28 cellular contexts compared by ENCODE assay signal in the genomic region with DNA sequence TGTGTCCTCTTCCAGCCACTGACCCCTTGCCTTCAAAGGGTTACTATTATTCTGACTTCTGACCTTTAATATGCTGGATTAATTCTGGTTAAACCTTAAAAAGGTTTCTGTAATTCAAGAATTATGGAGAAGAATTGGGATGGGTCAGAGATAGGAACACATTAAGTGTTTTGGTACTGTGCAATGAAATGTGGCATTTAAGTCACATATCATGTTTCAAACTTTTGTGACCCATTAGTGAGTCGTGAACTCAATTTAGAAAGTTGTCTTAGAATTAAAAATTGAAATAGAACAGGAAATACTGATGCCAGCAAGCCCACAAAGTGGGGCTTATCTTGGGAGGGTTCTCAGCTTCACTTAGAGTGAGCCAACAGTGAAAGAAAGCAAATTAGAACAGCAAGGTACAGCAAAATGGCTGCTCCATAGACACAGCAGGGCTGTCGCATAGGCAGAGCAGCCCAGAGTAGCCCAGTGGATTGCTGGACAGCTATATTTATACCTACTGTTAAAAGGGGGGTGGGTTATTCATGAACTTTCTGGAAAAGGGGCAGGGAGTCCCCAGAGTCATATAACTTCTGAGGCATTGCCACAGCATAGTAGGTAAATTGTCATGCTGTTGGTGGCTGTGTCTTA.
"Had no signal": no experiment of that assay in that cellular context is flagged by ENCODE, and none has a peak within 500 bp of the region (broad histone marks: within the 10 kb centered on the region; RNA-seq: fewer than 3 reads in every experiment).

No MANE protein-coding gene starts in this region.

- FAIRE-seq: islet of Langerhans, kidney had no signal

- H3K4me1 Mint-ChIP-seq: immature natural killer cell; mesothelial cell of epicardium; stimulated activated naive CD8-positive, alpha-beta T cell treated with anti-CD3 and anti-CD28 coated beads, Interleukin-15, amount 100 ng/mL, for 72 hours had no signal

- H3K27ac Mint-ChIP-seq: immature natural killer cell; mesothelial cell of epicardium; naive thymus-derived CD4-positive, alpha-beta T cell; natural killer cell treated with Interleukin-12 subunit alpha and Interleukin-12 subunit beta and Interleukin-15 and Interleukin-18, amount 100 ng/mL, for 72 hours; progenitor cell of endocrine pancreas; stimulated activated memory B cell treated with anti-CD40 and anti-IgM and Interleukin-4, amounts not matched to agents 10 μg/mL and 1 μg/mL and 100 μg/mL, for 72 hours; stimulated activated naive CD8-positive, alpha-beta T cell treated with anti-CD3 and anti-CD28 coated beads, Interleukin-15, amount 100 ng/mL, for 72 hours had no signal

- H3K4me1 ChIP-seq: tibial nerve, upper lobe of left lung, vagina had no signal

- H3K9me3 ChIP-seq: left ventricle myocardium inferior, ovary, tibial nerve, upper lobe of left lung, vagina had no signal

- H3K36me3 ChIP-seq: ovary, vagina had no signal

- H3K9me3 Mint-ChIP-seq: immature natural killer cell; mesothelial cell of epicardium; naive thymus-derived CD4-positive, alpha-beta T cell; natural killer cell treated with Interleukin-12 subunit alpha and Interleukin-12 subunit beta and Interleukin-15 and Interleukin-18, amount 100 ng/mL, for 72 hours; stimulated activated memory B cell treated with anti-CD40 and anti-IgM and Interleukin-4, amounts not matched to agents 10 μg/mL and 1 μg/mL and 100 μg/mL, for 72 hours; stimulated activated naive CD8-positive, alpha-beta T cell treated with anti-CD3 and anti-CD28 coated beads, Interleukin-15, amount 100 ng/mL, for 72 hours had no signal

- H3K4me2 ChIP-seq: smooth muscle cell had no signal

- H3K27me3 ChIP-seq: ovary, tibial nerve, upper lobe of left lung, vagina had no signal

- ATAC-seq: left colon; naive thymus-derived CD4-positive, alpha-beta T cell; natural killer cell treated with Interleukin-12 subunit alpha and Interleukin-12 subunit beta and Interleukin-15 and Interleukin-18, amount 100 ng/mL, for 72 hours; right cardiac atrium; sciatic nerve; stimulated activated memory B cell treated with anti-CD40 and anti-IgM and Interleukin-4, amounts not matched to agents 10 μg/mL and 1 μg/mL and 100 μg/mL, for 72 hours; stimulated activated naive CD8-positive, alpha-beta T cell treated with anti-CD3 and anti-CD28 coated beads, Interleukin-15, amount 100 ng/mL, for 72 hours had no signal

- H3K36me3 Mint-ChIP-seq: mesothelial cell of epicardium; natural killer cell treated with Interleukin-12 subunit alpha and Interleukin-12 subunit beta and Interleukin-15 and Interleukin-18, amount 100 ng/mL, for 72 hours; stimulated activated memory B cell treated with anti-CD40 and anti-IgM and Interleukin-4, amounts not matched to agents 10 μg/mL and 1 μg/mL and 100 μg/mL, for 72 hours had no signal

- H3K4me3 ChIP-seq: left ventricle myocardium inferior, lung, ovary, smooth muscle cell, tibial nerve, upper lobe of left lung, vagina had no signal

- H3K4me3 Mint-ChIP-seq: immature natural killer cell; mesothelial cell of epicardium; naive thymus-derived CD4-positive, alpha-beta T cell; natural killer cell treated with Interleukin-12 subunit alpha and Interleukin-12 subunit beta and Interleukin-15 and Interleukin-18, amount 100 ng/mL, for 72 hours; stimulated activated memory B cell treated with anti-CD40 and anti-IgM and Interleukin-4, amounts not matched to agents 10 μg/mL and 1 μg/mL and 100 μg/mL, for 72 hours; stimulated activated naive CD8-positive, alpha-beta T cell treated with anti-CD3 and anti-CD28 coated beads, Interleukin-15, amount 100 ng/mL, for 72 hours had no signal

- H3K27ac ChIP-seq: left ventricle myocardium inferior, ovary, tibial nerve, upper lobe of left lung, vagina had no signal

- DNase-seq: hypothalamus; immature natural killer cell; kidney; left colon; left ventricle myocardium inferior; mesendoderm; naive thymus-derived CD4-positive, alpha-beta T cell; ovary; retina; right cardiac atrium; stimulated activated CD4-positive, alpha-beta T cell treated with anti-CD3 and anti-CD28 coated beads, Interleukin-1b, Interleukin-23, amount 100 ng/mL, for 48 hours; stimulated activated CD4-positive, alpha-beta T cell treated with anti-CD3 and anti-CD28 coated beads, Interleukin-2, amount 100 ng/mL, for 48 hours; stimulated activated CD4-positive, alpha-beta T cell treated with anti-CD3 and anti-CD28 coated beads, Interleukin-4, amount 100 ng/mL, for 4 hours; stimulated activated CD8-positive, alpha-beta memory T cell treated with anti-CD3 and anti-CD28 coated beads, Interleukin-4, amount 100 ng/mL, for 48 hours; stimulated activated naive CD4-positive, alpha-beta T cell treated with Interleukin-2 at 50 U/mL for 16 hours; stimulated activated naive CD8-positive, alpha-beta T cell treated with anti-CD3 and anti-CD28 coated beads, Interleukin-15, amount 100 ng/mL, for 72 hours; substantia nigra; upper lobe of left lung had no signal

- H3K27me3 Mint-ChIP-seq: naive thymus-derived CD4-positive, alpha-beta T cell; natural killer cell treated with Interleukin-12 subunit alpha and Interleukin-12 subunit beta and Interleukin-15 and Interleukin-18, amount 100 ng/mL, for 72 hours; progenitor cell of endocrine pancreas; stimulated activated memory B cell treated with anti-CD40 and anti-IgM and Interleukin-4, amounts not matched to agents 10 μg/mL and 1 μg/mL and 100 μg/mL, for 72 hours; stimulated activated naive CD8-positive, alpha-beta T cell treated with anti-CD3 and anti-CD28 coated beads, Interleukin-15, amount 100 ng/mL, for 72 hours had no signal
